ENCODE assay signal across 8 cellular contexts in genomic region chr19:2171349-2172145, GRCh38. TPM values are rescaled to one million over a fixed set of nuclear protein-coding genes. Genes with fewer than 3 reads are reported as not detected.
DNase-seq lines count a peak whose midpoint lies in the region; ATAC-seq and TF ChIP-seq lines count a peak whose summit lies in the region.

No MANE protein-coding gene starts in this region.

- H3K27ac Mint-ChIP-seq in activated B cell treated with CpG ODN at 0.5 μM for 24 hours (peak overlapping the region; percentile 43), chondrocyte (ENCODE audit: unreplicated experiment) (peak overlapping the region; percentile 80), progenitor cell of endocrine pancreas (peak overlapping the region; percentile 86)

- peak; percentile 51 for ATAC-seq in GM18907 (IDR thresholded peaks at IDR 0.05; ENCODE audit: unreplicated experiment)
- ATAC-seq in HG03097 (IDR thresholded peaks at IDR 0.05; ENCODE audit: low FRiP score, unreplicated experiment), result peak; percentile 62
- peak; percentile 71 for ATAC-seq in activated B cell treated with CpG ODN at 0.5 μM for 24 hours (ENCODE audit: low read depth)

- H3K9me3 Mint-ChIP-seq in activated B cell treated with CpG ODN at 0.5 μM for 24 hours (no peaks in the 10 kb centered on the region), chondrocyte (ENCODE audit: low read depth) (no peaks in the 10 kb centered on the region), progenitor cell of endocrine pancreas (ENCODE audit: low read depth) (no peaks in the 10 kb centered on the region)

- H3K36me3 Mint-ChIP-seq in activated B cell treated with CpG ODN at 0.5 μM for 24 hours (ENCODE audit: low read depth) (peaks cover 12% of the 10 kb centered on the region), chondrocyte (ENCODE audit: low read depth) (no peaks in the 10 kb centered on the region), progenitor cell of endocrine pancreas (ENCODE audit: insufficient read depth) (no peaks in the 10 kb centered on the region)

- DNase-seq in activated B cell treated with CpG ODN at 0.5 μM for 24 hours (peak; percentile 90), chondrocyte (ENCODE audit: low spot score) (no peak), progenitor cell of endocrine pancreas (ENCODE audit: low spot score, unreplicated experiment) (no peak), MV-4-11 (lab: John Stamatoyannopoulos, UW) (no peak), dermis blood vessel endothelial cell (no peak), NOMO-1 (lab: John Stamatoyannopoulos, UW; ENCODE audit: unreplicated experiment in 2 of 2) (no peak)

- peak overlapping the region; percentile 72 for H3K4me3 Mint-ChIP-seq in activated B cell treated with CpG ODN at 0.5 μM for 24 hours
- H3K4me3 Mint-ChIP-seq in chondrocyte (ENCODE audit: unreplicated experiment), result no peak overlapping the region
- peak overlapping the region; percentile 33 for H3K4me3 Mint-ChIP-seq in progenitor cell of endocrine pancreas (ENCODE audit: low read depth)

- no peaks in the 10 kb centered on the region for H3K27me3 Mint-ChIP-seq in activated B cell treated with CpG ODN at 0.5 μM for 24 hours
- H3K27me3 Mint-ChIP-seq in chondrocyte (ENCODE audit: low read depth), result no peaks in the 10 kb centered on the region
- H3K27me3 Mint-ChIP-seq in progenitor cell of endocrine pancreas, result no peaks in the 10 kb centered on the region

- CTCF ChIA-PET in activated B cell treated with CpG ODN at 0.5 μM for 24 hours (lab: Charles Lee), result interaction anchor here (0.7 to 2.0 kb wide), 12 partner anchors 10 to 465 kb away, joined by 3 to 8 read pairs (median 3); partner anchors contain the start of genes AP3D1 and PLEKHJ1

- POLR2A ChIA-PET in activated B cell treated with CpG ODN at 0.5 μM for 24 hours (lab: Charles Lee), result interaction anchor here (0.5 to 2.1 kb wide), 36 partner anchors 8 to 791 kb away, joined by 3 to 22 read pairs (median 4); partner anchors contain the start of genes ADAT3, AP3D1, DOT1L and GADD45B

- intact Hi-C loops in activated B cell treated with CpG ODN at 0.5 μM for 24 hours (cut with micrococcal nuclease), result loop anchor here (1.0 to 5.0 kb wide), 7 partner anchors 12 to 286 kb away; partner anchors contain the start of genes AP3D1, LMNB2, PLEKHJ1 and SF3A2

- TF ChIP-seq CTCF in activated B cell treated with CpG ODN at 0.5 μM for 24 hours (IDR thresholded peaks at IDR 0.05), result no peak
- TF ChIP-seq CTCF in chondrocyte (IDR thresholded peaks at IDR 0.05), result peak; percentile 49
- TF ChIP-seq CTCF in progenitor cell of endocrine pancreas (IDR thresholded peaks at IDR 0.05; ENCODE audit: unreplicated experiment), result peak; percentile 18

- H3K4me1 Mint-ChIP-seq in activated B cell treated with CpG ODN at 0.5 μM for 24 hours (peaks cover 77% of the 10 kb centered on the region), chondrocyte (ENCODE audit: low read depth) (peaks cover 76% of the 10 kb centered on the region), progenitor cell of endocrine pancreas (ENCODE audit: low read depth) (peaks cover 48% of the 10 kb centered on the region)

RNA-seq across cellular contexts. Expression of gene DOT1L, which starts 7.8 kb away (rescaled TPM):
- total RNA-seq in activated B cell treated with CpG ODN at 0.5 μM for 24 hours, result 55.0 and 65.2 TPM in 2 replicates
- 24.0 to 26.2 TPM (median 24.9 TPM) in 3 replicates for total RNA-seq in chondrocyte
- total RNA-seq in progenitor cell of endocrine pancreas, result 102 and 106 TPM in 2 replicates
- total RNA-seq in dermis blood vessel endothelial cell, result 5.4 and 8.8 TPM in 2 replicates

RNA-seq across cellular contexts. Expression of gene AP3D1, which starts 20.2 kb away (rescaled TPM):
- total RNA-seq in activated B cell treated with CpG ODN at 0.5 μM for 24 hours (97.2 and 109 TPM in 2 replicates), chondrocyte (139 to 157 TPM (median 144 TPM) in 3 replicates), progenitor cell of endocrine pancreas (123 and 131 TPM in 2 replicates), dermis blood vessel endothelial cell (75.7 and 137 TPM in 2 replicates)
